9 cellular contexts compared by ENCODE assay signal in genomic region chr1:1398677-1399186, GRCh38. TPM values are rescaled to one million over a fixed set of nuclear protein-coding genes. Genes with fewer than 3 reads are reported as not detected.
DNase-seq lines count a peak whose midpoint lies in the region; ATAC-seq, FAIRE-seq and TF ChIP-seq lines count a peak whose summit lies in the region.
"Had no signal": no experiment of that assay in that cellular context is flagged by ENCODE, and none has a peak within 500 bp of the region (broad histone marks: within the 10 kb centered on the region; RNA-seq: fewer than 3 reads in every experiment).

No MANE protein-coding gene starts in this region.

- ATAC-seq in SK-N-SH treated with all-trans-retinoic acid at 6 μM for 48 hours (no peak), HG03196 (IDR thresholded peaks at IDR 0.05; ENCODE audit: unreplicated experiment) (peak; percentile 19), HepG2 (no peak), upper lobe of right lung (peak; percentile 1)

- no CpG with 5 or more reads among the region's 54 CpGs for WGBS in SK-N-SH (ENCODE audit: low lambda C conversion rate)
- 0% methylated on average over 10 of the region's 54 CpGs for WGBS in HepG2 (ENCODE audit: low lambda C conversion rate)

- H3K36me3 ChIP-seq in SK-N-SH (replicated peaks in 1 of 2; ENCODE audit: control insufficient read depth in 1 of 2, insufficient read depth in 2 of 2, low read length in 1 of 2) (peaks cover 28 to 40% of the 10 kb centered on the region in 2 experiments), ascending aorta (peaks cover 44 to 68% of the 10 kb centered on the region in 2 donors), HepG2 (replicated peaks in 1 of 2; ENCODE audit: control insufficient read depth in 1 of 2, insufficient read depth in 2 of 2, low read length in 2 of 2) (peaks cover 13 to 48% of the 10 kb centered on the region in 2 experiments; a peak in 4 of 5 replicates), upper lobe of right lung (peaks cover 71% of the 10 kb centered on the region)

- H4K20me1 ChIP-seq in SK-N-SH (ENCODE audit: insufficient read depth) (0 out of 2 replicates have a peak, but pooled peaks cover 4% of the 10 kb centered on the region), HepG2 (ENCODE audit: insufficient read depth, low read length) (peaks cover 17% of the 10 kb centered on the region)

- peak; percentile 65 for DNase-seq in SK-N-SH
- no peak for DNase-seq in ascending aorta (ENCODE audit: low spot score in 2 of 2)
- DNase-seq in HepG2 (ENCODE audit: low spot score) = no peak
- DNase-seq in upper lobe of right lung = no peak
- DNase-seq in SHP77 treated with DMSO at 0.1 percent for 48 hours (lab: John Stamatoyannopoulos, UW) = no peak
- DNase-seq in SKM-1 treated with dmso at 0.1 percent for 144 hours (lab: John Stamatoyannopoulos, UW; ENCODE audit: unreplicated experiment) = no peak

- peak overlapping the region; percentile 44 to 69; a peak in 3 of 4 replicates for H3K27ac ChIP-seq in SK-N-SH (ENCODE audit: low read depth in 2 of 2, low read length in 1 of 2)
- H3K27ac ChIP-seq in ascending aorta = peak overlapping the region; percentile 75 to 80
- H3K27ac ChIP-seq in HepG2 (ENCODE audit: extremely low read length, insufficient read depth, low read length) = peak overlapping the region; percentile 82
- peak overlapping the region; percentile 94 for H3K27ac ChIP-seq in upper lobe of right lung

- intact Hi-C loops in ascending aorta (cut with DNase I) (loop anchor here (1.0 kb wide), 3 partner anchors 9 to 74 kb away; partner anchors contain the start of genes AURKAIP1, CPTP, INTS11 and MRPL20), HepG2 (cut with micrococcal nuclease; ENCODE audit: unreplicated experiment) (loop anchor here (2.0 kb wide), 1 partner anchor 22 kb away; no protein-coding TSS in a partner anchor), upper lobe of right lung (cut with DNase I) (no loop called here)

- H3K4me2 ChIP-seq in SK-N-SH (peak overlapping the region; percentile 93), HepG2 (ENCODE audit: low read depth, low read length) (peak overlapping the region; percentile 85)

- H3K27me3 ChIP-seq in SK-N-SH (ENCODE audit: insufficient read depth) (no peaks in the 10 kb centered on the region), ascending aorta (no peaks in the 10 kb centered on the region), HepG2 (ENCODE audit: control insufficient read depth in 1 of 2, insufficient read depth in 2 of 2, low read length in 2 of 2) (no peaks in the 10 kb centered on the region), upper lobe of right lung (no peaks in the 10 kb centered on the region)

- in situ Hi-C loops in HepG2 (cut with HindIII; ENCODE audit: extremely low pct_ligation_motif_present, low pct_unique_long_range_greater_than_20kb) = no loop called here

- H3K9me3 ChIP-seq in SK-N-SH = no peaks in the 10 kb centered on the region
- H3K9me3 ChIP-seq in ascending aorta = no peaks in the 10 kb centered on the region
- no peaks in the 10 kb centered on the region for H3K9me3 ChIP-seq in HepG2 (ENCODE audit: low read length)
- H3K9me3 ChIP-seq in upper lobe of right lung = no peaks in the 10 kb centered on the region

- POLR2A ChIA-PET in SK-N-SH (lab: Yijun Ruan, JAX) (interaction anchor here (0.6 to 2.1 kb wide), 6 partner anchors 9 to 28 kb away, joined by 3 to 15 read pairs (median 6); partner anchors contain the start of genes AURKAIP1 and MRPL20), HepG2 (lab: Yijun Ruan, JAX) (interaction anchor here (0.5 to 12.4 kb wide), 17 partner anchors 9 to 107 kb away, joined by 3 to 355 read pairs (median 8); partner anchors contain the start of genes ANKRD65, AURKAIP1, MRPL20 and MXRA8)

- no peak for TF ChIP-seq EP300 in SK-N-SH (IDR thresholded peaks at IDR 0.05; ENCODE audit: borderline replicate concordance in 1 of 2, low read depth in 1 of 2, low read length in 1 of 2)
- no peak for TF ChIP-seq EP300 in HepG2 (IDR thresholded peaks at IDR 0.05; ENCODE audit: low read depth in 2 of 2, low read length in 2 of 2)
- no peak for TF ChIP-seq EP300 in HepG2 (CRISPR knock-in tag; IDR thresholded peaks at IDR 0.05; ENCODE audit: borderline replicate concordance)

- CTCF ChIA-PET in SK-N-SH (lab: Yijun Ruan, JAX) = interaction anchor here (0.7 to 3.8 kb wide), 9 partner anchors 9 to 219 kb away, joined by 3 to 16 read pairs (median 3); partner anchors contain the start of genes ATAD3A, AURKAIP1 and MRPL20
- CTCF ChIA-PET in HepG2 (lab: Yijun Ruan, JAX; ENCODE audit: low intra/inter-chr PET ratio, low total read pairs) = no interaction called here

- H2AFZ ChIP-seq in SK-N-SH (ENCODE audit: low read depth) (no peak overlapping the region), HepG2 (ENCODE audit: low read length) (no peak overlapping the region)

- H3K9ac ChIP-seq in SK-N-SH = peak overlapping the region; percentile 93
- H3K9ac ChIP-seq in HepG2 (ENCODE audit: insufficient read depth, low read depth, low read length) = peak overlapping the region; percentile 98

- H3K9me2 ChIP-seq in SK-N-SH = no peaks in the 10 kb centered on the region

- no peak for TF ChIP-seq CTCF in SK-N-SH (IDR thresholded peaks at IDR 0.05)
- no peak for TF ChIP-seq CTCF in ascending aorta (IDR thresholded peaks at IDR 0.05)
- TF ChIP-seq CTCF in HepG2 (CRISPR knock-in tag; IDR thresholded peaks at IDR 0.05) = no peak
- TF ChIP-seq CTCF in upper lobe of right lung (IDR thresholded peaks at IDR 0.05) = no peak

- H3F3A ChIP-seq in SK-N-SH (replicated peaks; ENCODE audit: insufficient read depth) = peaks cover 24% of the 10 kb centered on the region

- TF ChIP-seq RAD21 in SK-N-SH (IDR thresholded peaks at IDR 0.05; ENCODE audit: low read length) (no peak), HepG2 (CRISPR knock-in tag; IDR thresholded peaks at IDR 0.05) (peak; percentile 26; the same call in 1 of the 2 replicates)

- H3K79me2 ChIP-seq in SK-N-SH (ENCODE audit: insufficient read depth) = peaks cover 92% of the 10 kb centered on the region
- peaks cover 44% of the 10 kb centered on the region for H3K79me2 ChIP-seq in HepG2 (ENCODE audit: insufficient read depth, low read length)

- BruUV-seq in HepG2 (replicated peaks; lab: Mats Ljungman, UMichigan) = no TSS peak

- H3K4me1 ChIP-seq in SK-N-SH (ENCODE audit: control insufficient read depth in 1 of 2, insufficient read depth in 2 of 2, low read depth in 1 of 2, low read length in 1 of 2) (peaks cover 6 to 23% of the 10 kb centered on the region in 2 experiments; a peak in 1 of 4 replicates), ascending aorta (peaks cover 10 to 24% of the 10 kb centered on the region in 2 donors), HepG2 (ENCODE audit: insufficient read depth, low read length) (peaks cover 51% of the 10 kb centered on the region), upper lobe of right lung (peaks cover 22% of the 10 kb centered on the region)

- H3K4me3 ChIP-seq in SK-N-SH (ENCODE audit: low read depth in 2 of 2, low read length in 1 of 2) (peak overlapping the region; percentile 74 to 78), ascending aorta (peak overlapping the region; percentile 81 to 92), HepG2 (replicated peaks in 1 of 3; ENCODE audit: insufficient read depth in 1 of 3, low read depth in 2 of 3, low read length in 3 of 3) (peak overlapping the region; percentile 75 to 95 (median 93)), upper lobe of right lung (peak overlapping the region; percentile 99)

- no peak for FAIRE-seq in HepG2 (lab: Jason Lieb, UNC)
- FAIRE-seq: colon had no signal

- no peak; a peak in 1 of 4 replicates for TF ChIP-seq POLR2A in HepG2 (IDR thresholded peaks at IDR 0.05; ENCODE audit: insufficient read depth in 1 of 2, low read depth in 2 of 2, low read length in 2 of 2)

RNA-seq across cellular contexts. Expression of gene CCNL2, which starts 0.4 kb away (rescaled TPM):
- polyA plus RNA-seq in SK-N-SH (2012; rRNA removed) (362 and 475 TPM in 2 replicates), HepG2 (2011; rRNA removed) (340 and 452 TPM in 2 replicates)
- 51.6 and 68.2 TPM in 2 replicates for polyA plus RNA-seq in SK-N-SH (2012; cell fraction: cytosol; rRNA removed)
- 3,259 and 3,720 TPM in 2 replicates for polyA plus RNA-seq in SK-N-SH (2012; cell fraction: nucleus; rRNA removed)
- total RNA-seq in ascending aorta (150 TPM), HepG2 (2016; rRNA removed; fragmentation: Illumina TruSeq; extraction: Trizol) (19.6 and 105 TPM in 2 replicates), upper lobe of right lung (165 TPM)
- total RNA-seq in HepG2 (2016; cell fraction: cytosol; rRNA removed; fragmentation: Illumina TruSeq; extraction: Trizol; ENCODE audit: low read depth) = 23.1 and 23.2 TPM in 2 replicates
- total RNA-seq in HepG2 (2016; cell fraction: insoluble cytoplasmic fraction; rRNA removed; fragmentation: Illumina TruSeq; extraction: Trizol) = 18.4 and 112 TPM in 2 replicates
- total RNA-seq in HepG2 (2016; cell fraction: membrane; rRNA removed; fragmentation: Illumina TruSeq; extraction: Trizol) = 21.7 and 25.3 TPM in 2 replicates
- total RNA-seq in HepG2 (2016; cell fraction: nucleus; rRNA removed; fragmentation: Illumina TruSeq; extraction: Trizol) = 252 and 278 TPM in 2 replicates
- polyA plus RNA-seq in HepG2 (2011; cell fraction: cytosol; rRNA removed) = 47.9 and 55.8 TPM in 2 replicates
- 3,874 and 4,178 TPM in 2 replicates for polyA plus RNA-seq in HepG2 (2011; cell fraction: nucleus; rRNA removed)
- 208 and 270 TPM in 2 replicates for polyA plus RNA-seq in HepG2 (2012)
- polyA plus RNA-seq in HepG2 (2016; cell fraction: cytosol; fragmentation: Illumina TruSeq; extraction: Trizol; ENCODE audit: low read depth) = 4.2 TPM in 2 replicates
- 20.7 and 27.8 TPM in 2 replicates for polyA plus RNA-seq in HepG2 (2016; cell fraction: insoluble cytoplasmic fraction; fragmentation: Illumina TruSeq; extraction: Trizol; ENCODE audit: low read depth)
- 9.4 TPM in 2 replicates for polyA plus RNA-seq in HepG2 (2016; cell fraction: membrane; fragmentation: Illumina TruSeq; extraction: Trizol; ENCODE audit: low read depth)
- 821 and 868 TPM in 2 replicates for polyA plus RNA-seq in HepG2 (2016; cell fraction: nucleus; fragmentation: Illumina TruSeq; extraction: Trizol; ENCODE audit: insufficient read depth, low read depth)
- polyA minus RNA-seq in HepG2 (2011; rRNA and poly(A)+ RNA removed; ENCODE audit: low replicate concordance) = 74.3 and 99.2 TPM in 2 replicates
- polyA minus RNA-seq in HepG2 (2011; cell fraction: cytosol; rRNA and poly(A)+ RNA removed) = 17.2 and 18.4 TPM in 2 replicates
- polyA minus RNA-seq in HepG2 (2011; cell fraction: nucleus; rRNA and poly(A)+ RNA removed) = 560 and 630 TPM in 2 replicates

RNA-seq across cellular contexts. Expression of gene MRPL20, which starts 8.4 kb away (rescaled TPM):
- polyA plus RNA-seq in SK-N-SH (2012; rRNA removed) = 159 and 210 TPM in 2 replicates
- 202 and 236 TPM in 2 replicates for polyA plus RNA-seq in SK-N-SH (2012; cell fraction: cytosol; rRNA removed)
- 104 and 133 TPM in 2 replicates for polyA plus RNA-seq in SK-N-SH (2012; cell fraction: nucleus; rRNA removed)
- 63.4 TPM for total RNA-seq in ascending aorta
- total RNA-seq in HepG2 (2016; rRNA removed; fragmentation: Illumina TruSeq; extraction: Trizol) = 127 and 175 TPM in 2 replicates
- total RNA-seq in HepG2 (2016; cell fraction: cytosol; rRNA removed; fragmentation: Illumina TruSeq; extraction: Trizol; ENCODE audit: low read depth) = 95.7 and 120 TPM in 2 replicates
- total RNA-seq in HepG2 (2016; cell fraction: insoluble cytoplasmic fraction; rRNA removed; fragmentation: Illumina TruSeq; extraction: Trizol) = 134 and 183 TPM in 2 replicates
- 123 and 133 TPM in 2 replicates for total RNA-seq in HepG2 (2016; cell fraction: membrane; rRNA removed; fragmentation: Illumina TruSeq; extraction: Trizol)
- total RNA-seq in HepG2 (2016; cell fraction: nucleus; rRNA removed; fragmentation: Illumina TruSeq; extraction: Trizol) = 46.7 and 58.9 TPM in 2 replicates
- 59.0 and 59.2 TPM in 2 replicates for polyA plus RNA-seq in HepG2 (2011; rRNA removed)
- polyA plus RNA-seq in HepG2 (2011; cell fraction: cytosol; rRNA removed) = 66.2 and 67.4 TPM in 2 replicates
- 66.3 and 68.1 TPM in 2 replicates for polyA plus RNA-seq in HepG2 (2011; cell fraction: nucleus; rRNA removed)
- 76.2 and 77.0 TPM in 2 replicates for polyA plus RNA-seq in HepG2 (2012)
- 118 and 143 TPM in 2 replicates for polyA plus RNA-seq in HepG2 (2016; cell fraction: cytosol; fragmentation: Illumina TruSeq; extraction: Trizol; ENCODE audit: low read depth)
- polyA plus RNA-seq in HepG2 (2016; cell fraction: insoluble cytoplasmic fraction; fragmentation: Illumina TruSeq; extraction: Trizol; ENCODE audit: low read depth) = 188 and 207 TPM in 2 replicates
- 122 and 127 TPM in 2 replicates for polyA plus RNA-seq in HepG2 (2016; cell fraction: membrane; fragmentation: Illumina TruSeq; extraction: Trizol; ENCODE audit: low read depth)
- 127 and 138 TPM in 2 replicates for polyA plus RNA-seq in HepG2 (2016; cell fraction: nucleus; fragmentation: Illumina TruSeq; extraction: Trizol; ENCODE audit: insufficient read depth, low read depth)
- polyA minus RNA-seq in HepG2 (2011; rRNA and poly(A)+ RNA removed; ENCODE audit: low replicate concordance) = 58.2 and 96.6 TPM in 2 replicates
- 26.2 and 30.6 TPM in 2 replicates for polyA minus RNA-seq in HepG2 (2011; cell fraction: cytosol; rRNA and poly(A)+ RNA removed)
- 29.2 and 39.5 TPM in 2 replicates for polyA minus RNA-seq in HepG2 (2011; cell fraction: nucleus; rRNA and poly(A)+ RNA removed)
- total RNA-seq in upper lobe of right lung = 80.7 TPM

RNA-seq across cellular contexts. Expression of gene ANKRD65, which starts 22.3 kb away (rescaled TPM):
- 0.06 and 0.07 TPM in 2 replicates for polyA plus RNA-seq in SK-N-SH (2012; rRNA removed)
- polyA plus RNA-seq in SK-N-SH (2012; cell fraction: cytosol; rRNA removed) = 0.04 and 0.05 TPM in 2 replicates
- 0.43 and 0.46 TPM in 2 replicates for polyA plus RNA-seq in SK-N-SH (2012; cell fraction: nucleus; rRNA removed)
- 12.5 TPM for total RNA-seq in ascending aorta
- total RNA-seq in HepG2 (2016; rRNA removed; fragmentation: Illumina TruSeq; extraction: Trizol) = 28.3 and 30.1 TPM in 2 replicates
- 5.3 and 5.6 TPM in 2 replicates for total RNA-seq in HepG2 (2016; cell fraction: cytosol; rRNA removed; fragmentation: Illumina TruSeq; extraction: Trizol; ENCODE audit: low read depth)
- 28.5 and 29.3 TPM in 2 replicates for total RNA-seq in HepG2 (2016; cell fraction: insoluble cytoplasmic fraction; rRNA removed; fragmentation: Illumina TruSeq; extraction: Trizol)
- 16.0 and 16.3 TPM in 2 replicates for total RNA-seq in HepG2 (2016; cell fraction: membrane; rRNA removed; fragmentation: Illumina TruSeq; extraction: Trizol)
- 18.0 and 19.5 TPM in 2 replicates for total RNA-seq in HepG2 (2016; cell fraction: nucleus; rRNA removed; fragmentation: Illumina TruSeq; extraction: Trizol)
- polyA plus RNA-seq in HepG2 (2011; rRNA removed) = 12.1 and 13.2 TPM in 2 replicates
- 13.0 and 16.9 TPM in 2 replicates for polyA plus RNA-seq in HepG2 (2011; cell fraction: cytosol; rRNA removed)
- polyA plus RNA-seq in HepG2 (2011; cell fraction: nucleus; rRNA removed) = 27.8 and 28.7 TPM in 2 replicates
- polyA plus RNA-seq in HepG2 (2012) = 7.1 and 8.2 TPM in 2 replicates
- polyA plus RNA-seq in HepG2 (2016; cell fraction: cytosol; fragmentation: Illumina TruSeq; extraction: Trizol; ENCODE audit: low read depth) = 5.0 TPM in 2 replicates
- polyA plus RNA-seq in HepG2 (2016; cell fraction: insoluble cytoplasmic fraction; fragmentation: Illumina TruSeq; extraction: Trizol; ENCODE audit: low read depth) = 30.0 and 31.6 TPM in 2 replicates
- polyA plus RNA-seq in HepG2 (2016; cell fraction: membrane; fragmentation: Illumina TruSeq; extraction: Trizol; ENCODE audit: low read depth) = 11.4 and 12.1 TPM in 2 replicates
- polyA plus RNA-seq in HepG2 (2016; cell fraction: nucleus; fragmentation: Illumina TruSeq; extraction: Trizol; ENCODE audit: insufficient read depth, low read depth) = 45.0 and 48.7 TPM in 2 replicates
- polyA minus RNA-seq in HepG2 (2011; rRNA and poly(A)+ RNA removed; ENCODE audit: low replicate concordance) = 9.7 TPM in 1 of 2 replicates, not detected in the other
- 5.6 and 6.6 TPM in 2 replicates for polyA minus RNA-seq in HepG2 (2011; cell fraction: cytosol; rRNA and poly(A)+ RNA removed)
- polyA minus RNA-seq in HepG2 (2011; cell fraction: nucleus; rRNA and poly(A)+ RNA removed) = 2.6 and 3.6 TPM in 2 replicates
- 21.5 TPM for total RNA-seq in upper lobe of right lung

RNA-seq across cellular contexts. Expression of gene AURKAIP1, which starts 23.7 kb away (rescaled TPM):
- polyA plus RNA-seq in SK-N-SH (2012; rRNA removed) = 175 and 214 TPM in 2 replicates
- 124 and 141 TPM in 2 replicates for polyA plus RNA-seq in SK-N-SH (2012; cell fraction: cytosol; rRNA removed)
- polyA plus RNA-seq in SK-N-SH (2012; cell fraction: nucleus; rRNA removed) = 147 and 267 TPM in 2 replicates
- total RNA-seq in ascending aorta = 247 TPM
- total RNA-seq in HepG2 (2016; rRNA removed; fragmentation: Illumina TruSeq; extraction: Trizol) = 161 and 175 TPM in 2 replicates
- 241 and 331 TPM in 2 replicates for total RNA-seq in HepG2 (2016; cell fraction: cytosol; rRNA removed; fragmentation: Illumina TruSeq; extraction: Trizol; ENCODE audit: low read depth)
- 166 and 180 TPM in 2 replicates for total RNA-seq in HepG2 (2016; cell fraction: insoluble cytoplasmic fraction; rRNA removed; fragmentation: Illumina TruSeq; extraction: Trizol)
- 203 and 269 TPM in 2 replicates for total RNA-seq in HepG2 (2016; cell fraction: membrane; rRNA removed; fragmentation: Illumina TruSeq; extraction: Trizol)
- 65.3 and 65.7 TPM in 2 replicates for total RNA-seq in HepG2 (2016; cell fraction: nucleus; rRNA removed; fragmentation: Illumina TruSeq; extraction: Trizol)
- 64.6 and 69.5 TPM in 2 replicates for polyA plus RNA-seq in HepG2 (2011; rRNA removed)
- polyA plus RNA-seq in HepG2 (2011; cell fraction: cytosol; rRNA removed) = 51.1 and 98.6 TPM in 2 replicates
- polyA plus RNA-seq in HepG2 (2011; cell fraction: nucleus; rRNA removed) = 63.9 and 74.1 TPM in 2 replicates
- 48.0 and 50.3 TPM in 2 replicates for polyA plus RNA-seq in HepG2 (2012)
- 247 and 325 TPM in 2 replicates for polyA plus RNA-seq in HepG2 (2016; cell fraction: cytosol; fragmentation: Illumina TruSeq; extraction: Trizol; ENCODE audit: low read depth)
- 159 and 164 TPM in 2 replicates for polyA plus RNA-seq in HepG2 (2016; cell fraction: insoluble cytoplasmic fraction; fragmentation: Illumina TruSeq; extraction: Trizol; ENCODE audit: low read depth)
- 168 and 213 TPM in 2 replicates for polyA plus RNA-seq in HepG2 (2016; cell fraction: membrane; fragmentation: Illumina TruSeq; extraction: Trizol; ENCODE audit: low read depth)
- polyA plus RNA-seq in HepG2 (2016; cell fraction: nucleus; fragmentation: Illumina TruSeq; extraction: Trizol; ENCODE audit: insufficient read depth, low read depth) = 120 TPM in 2 replicates
- 15.2 and 21.3 TPM in 2 replicates for polyA minus RNA-seq in HepG2 (2011; rRNA and poly(A)+ RNA removed; ENCODE audit: low replicate concordance)
- polyA minus RNA-seq in HepG2 (2011; cell fraction: cytosol; rRNA and poly(A)+ RNA removed) = 17.7 and 18.0 TPM in 2 replicates
- polyA minus RNA-seq in HepG2 (2011; cell fraction: nucleus; rRNA and poly(A)+ RNA removed) = 11.1 and 11.9 TPM in 2 replicates
- 92.1 TPM for total RNA-seq in upper lobe of right lung

RNA-seq across cellular contexts. Expression of gene VWA1, which starts 36.8 kb away (rescaled TPM):
- polyA plus RNA-seq in SK-N-SH (2012; rRNA removed) (5.3 and 7.4 TPM in 2 replicates), HepG2 (2011; rRNA removed) (40.9 and 61.3 TPM in 2 replicates)
- polyA plus RNA-seq in SK-N-SH (2012; cell fraction: cytosol; rRNA removed) = 3.2 and 5.0 TPM in 2 replicates
- 5.7 and 8.5 TPM in 2 replicates for polyA plus RNA-seq in SK-N-SH (2012; cell fraction: nucleus; rRNA removed)
- total RNA-seq in ascending aorta (79.0 TPM), HepG2 (2016; rRNA removed; fragmentation: Illumina TruSeq; extraction: Trizol) (25.1 and 57.5 TPM in 2 replicates), upper lobe of right lung (87.4 TPM)
- 4.5 and 4.7 TPM in 2 replicates for total RNA-seq in HepG2 (2016; cell fraction: cytosol; rRNA removed; fragmentation: Illumina TruSeq; extraction: Trizol; ENCODE audit: low read depth)
- 23.6 and 57.6 TPM in 2 replicates for total RNA-seq in HepG2 (2016; cell fraction: insoluble cytoplasmic fraction; rRNA removed; fragmentation: Illumina TruSeq; extraction: Trizol)
- total RNA-seq in HepG2 (2016; cell fraction: membrane; rRNA removed; fragmentation: Illumina TruSeq; extraction: Trizol) = 12.5 and 16.0 TPM in 2 replicates
- 51.4 and 68.6 TPM in 2 replicates for total RNA-seq in HepG2 (2016; cell fraction: nucleus; rRNA removed; fragmentation: Illumina TruSeq; extraction: Trizol)
- polyA plus RNA-seq in HepG2 (2011; cell fraction: cytosol; rRNA removed) = 31.3 and 57.3 TPM in 2 replicates
- polyA plus RNA-seq in HepG2 (2011; cell fraction: nucleus; rRNA removed) = 80.8 and 81.7 TPM in 2 replicates
- 28.6 and 31.7 TPM in 2 replicates for polyA plus RNA-seq in HepG2 (2012)
- 6.7 and 8.2 TPM in 2 replicates for polyA plus RNA-seq in HepG2 (2016; cell fraction: cytosol; fragmentation: Illumina TruSeq; extraction: Trizol; ENCODE audit: low read depth)
- 32.1 and 34.9 TPM in 2 replicates for polyA plus RNA-seq in HepG2 (2016; cell fraction: insoluble cytoplasmic fraction; fragmentation: Illumina TruSeq; extraction: Trizol; ENCODE audit: low read depth)
- 16.7 and 17.0 TPM in 2 replicates for polyA plus RNA-seq in HepG2 (2016; cell fraction: membrane; fragmentation: Illumina TruSeq; extraction: Trizol; ENCODE audit: low read depth)
- 140 and 151 TPM in 2 replicates for polyA plus RNA-seq in HepG2 (2016; cell fraction: nucleus; fragmentation: Illumina TruSeq; extraction: Trizol; ENCODE audit: insufficient read depth, low read depth)
- polyA minus RNA-seq in HepG2 (2011; rRNA and poly(A)+ RNA removed; ENCODE audit: low replicate concordance) = 0.05 and 92.8 TPM in 2 replicates
- polyA minus RNA-seq in HepG2 (2011; cell fraction: cytosol; rRNA and poly(A)+ RNA removed) = 48.6 and 49.4 TPM in 2 replicates
- 12.6 and 15.8 TPM in 2 replicates for polyA minus RNA-seq in HepG2 (2011; cell fraction: nucleus; rRNA and poly(A)+ RNA removed)

Comparison
In these comparisons a context has a peak if more than half of its experiments do, and no peak if none do; other contexts are left out.
1. ATAC-seq: peak in HG03196 (single experiment) and upper lobe of right lung (single experiment); none in SK-N-SH treated with all-trans-retinoic acid at 6 μM for 48 hours (single experiment) and HepG2 (single experiment).
2. Of the 25 proteins assayed by ChIP-seq in both HepG2 and SK-N-SH: peak only in HepG2: RAD21; only in SK-N-SH: none; in both: none; in neither: 24.
3. Peak in every context shown above with its lines, with median percentiles within 50 percentile points of each other: H3K27ac ChIP-seq and H3K4me3 ChIP-seq.